Comparison of ENCODE assay signal across 1 cellular context in genomic region chr14:99247772-99248171, GRCh38.
TF ChIP-seq lines count a peak whose summit lies in the region.

No MANE protein-coding gene starts in this region.

TF ChIP-seq in SK-N-SH, 30 proteins besides CTCF, POLR2A, EP300 and RAD21:
- TF ChIP-seq PBX3 (IDR thresholded peaks at IDR 0.05) (no peak), TEAD4 (IDR thresholded peaks at IDR 0.05; ENCODE audit: borderline replicate concordance, insufficient read depth) (no peak), RFX5 (IDR thresholded peaks at IDR 0.05; ENCODE audit: low read length) (no peak), FOXJ3 (CRISPR knock-in tag; IDR thresholded peaks at IDR 0.05) (no peak), RCOR1 (IDR thresholded peaks at IDR 0.05; ENCODE audit: low read length) (no peak), JUND (IDR thresholded peaks at IDR 0.05) (no peak), TAF1 (IDR thresholded peaks at IDR 0.05; ENCODE audit: borderline replicate concordance, low read depth, low read length) (no peak), FOSL2 (IDR thresholded peaks at IDR 0.05; ENCODE audit: borderline replicate concordance, low read depth) (no peak), MXI1 (IDR thresholded peaks at IDR 0.05; ENCODE audit: low read depth, low read length) (no peak), CHD2 (IDR thresholded peaks at IDR 0.05; ENCODE audit: low read length, partially characterized antibody) (no peak), POLR2AphosphoS5 (IDR thresholded peaks at IDR 0.05; ENCODE audit: low read depth, low read length) (no peak)
